In genomic region chr5:37015795-37016666, GRCh38 we compare ENCODE assay signal across 1 cellular context.
TF ChIP-seq lines count a peak whose summit lies in the region.

No MANE protein-coding gene starts in this region.

TF ChIP-seq in GM23338, 12 proteins besides CTCF, POLR2A, EP300 and RAD21 (continued from another document):
- TF ChIP-seq, protein P1, sequence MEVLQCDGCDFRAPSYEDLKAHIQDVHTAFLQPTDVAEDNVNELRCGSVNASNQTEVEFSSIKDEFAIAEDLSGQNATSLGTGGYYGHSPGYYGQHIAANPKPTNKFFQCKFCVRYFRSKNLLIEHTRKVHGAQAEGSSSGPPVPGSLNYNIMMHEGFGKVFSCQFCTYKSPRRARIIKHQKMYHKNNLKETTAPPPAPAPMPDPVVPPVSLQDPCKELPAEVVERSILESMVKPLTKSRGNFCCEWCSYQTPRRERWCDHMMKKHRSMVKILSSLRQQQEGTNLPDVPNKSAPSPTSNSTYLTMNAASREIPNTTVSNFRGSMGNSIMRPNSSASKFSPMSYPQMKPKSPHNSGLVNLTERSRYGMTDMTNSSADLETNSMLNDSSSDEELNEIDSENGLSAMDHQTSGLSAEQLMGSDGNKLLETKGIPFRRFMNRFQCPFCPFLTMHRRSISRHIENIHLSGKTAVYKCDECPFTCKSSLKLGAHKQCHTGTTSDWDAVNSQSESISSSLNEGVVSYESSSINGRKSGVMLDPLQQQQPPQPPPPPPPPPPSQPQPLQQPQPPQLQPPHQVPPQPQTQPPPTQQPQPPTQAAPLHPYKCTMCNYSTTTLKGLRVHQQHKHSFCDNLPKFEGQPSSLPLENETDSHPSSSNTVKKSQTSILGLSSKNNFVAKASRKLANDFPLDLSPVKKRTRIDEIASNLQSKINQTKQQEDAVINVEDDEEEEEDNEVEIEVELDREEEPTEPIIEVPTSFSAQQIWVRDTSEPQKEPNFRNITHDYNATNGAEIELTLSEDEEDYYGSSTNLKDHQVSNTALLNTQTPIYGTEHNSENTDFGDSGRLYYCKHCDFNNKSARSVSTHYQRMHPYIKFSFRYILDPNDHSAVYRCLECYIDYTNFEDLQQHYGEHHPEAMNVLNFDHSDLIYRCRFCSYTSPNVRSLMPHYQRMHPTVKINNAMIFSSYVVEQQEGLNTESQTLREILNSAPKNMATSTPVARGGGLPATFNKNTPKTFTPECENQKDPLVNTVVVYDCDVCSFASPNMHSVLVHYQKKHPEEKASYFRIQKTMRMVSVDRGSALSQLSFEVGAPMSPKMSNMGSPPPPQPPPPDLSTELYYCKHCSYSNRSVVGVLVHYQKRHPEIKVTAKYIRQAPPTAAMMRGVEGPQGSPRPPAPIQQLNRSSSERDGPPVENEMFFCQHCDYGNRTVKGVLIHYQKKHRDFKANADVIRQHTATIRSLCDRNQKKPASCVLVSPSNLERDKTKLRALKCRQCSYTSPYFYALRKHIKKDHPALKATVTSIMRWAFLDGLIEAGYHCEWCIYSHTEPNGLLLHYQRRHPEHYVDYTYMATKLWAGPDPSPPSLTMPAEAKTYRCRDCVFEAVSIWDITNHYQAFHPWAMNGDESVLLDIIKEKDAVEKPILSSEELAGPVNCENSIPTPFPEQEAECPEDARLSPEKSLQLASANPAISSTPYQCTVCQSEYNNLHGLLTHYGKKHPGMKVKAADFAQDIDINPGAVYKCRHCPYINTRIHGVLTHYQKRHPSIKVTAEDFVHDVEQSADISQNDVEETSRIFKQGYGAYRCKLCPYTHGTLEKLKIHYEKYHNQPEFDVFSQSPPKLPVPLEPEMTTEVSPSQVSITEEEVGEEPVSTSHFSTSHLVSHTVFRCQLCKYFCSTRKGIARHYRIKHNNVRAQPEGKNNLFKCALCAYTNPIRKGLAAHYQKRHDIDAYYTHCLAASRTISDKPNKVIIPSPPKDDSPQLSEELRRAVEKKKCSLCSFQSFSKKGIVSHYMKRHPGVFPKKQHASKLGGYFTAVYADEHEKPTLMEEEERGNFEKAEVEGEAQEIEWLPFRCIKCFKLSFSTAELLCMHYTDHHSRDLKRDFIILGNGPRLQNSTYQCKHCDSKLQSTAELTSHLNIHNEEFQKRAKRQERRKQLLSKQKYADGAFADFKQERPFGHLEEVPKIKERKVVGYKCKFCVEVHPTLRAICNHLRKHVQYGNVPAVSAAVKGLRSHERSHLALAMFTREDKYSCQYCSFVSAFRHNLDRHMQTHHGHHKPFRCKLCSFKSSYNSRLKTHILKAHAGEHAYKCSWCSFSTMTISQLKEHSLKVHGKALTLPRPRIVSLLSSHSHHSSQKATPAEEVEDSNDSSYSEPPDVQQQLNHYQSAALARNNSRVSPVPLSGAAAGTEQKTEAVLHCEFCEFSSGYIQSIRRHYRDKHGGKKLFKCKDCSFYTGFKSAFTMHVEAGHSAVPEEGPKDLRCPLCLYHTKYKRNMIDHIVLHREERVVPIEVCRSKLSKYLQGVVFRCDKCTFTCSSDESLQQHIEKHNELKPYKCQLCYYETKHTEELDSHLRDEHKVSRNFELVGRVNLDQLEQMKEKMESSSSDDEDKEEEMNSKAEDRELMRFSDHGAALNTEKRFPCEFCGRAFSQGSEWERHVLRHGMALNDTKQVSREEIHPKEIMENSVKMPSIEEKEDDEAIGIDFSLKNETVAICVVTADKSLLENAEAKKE (CRISPR knock-in tag; IDR thresholded peaks at IDR 0.05): no peak
- no peak for TF ChIP-seq NANOG (IDR thresholded peaks at IDR 0.05; ENCODE audit: borderline replicate concordance)
- no peak for TF ChIP-seq EZH2 (IDR thresholded peaks at IDR 0.05; ENCODE audit: low read depth, unreplicated experiment)
- TF ChIP-seq, protein P2, sequence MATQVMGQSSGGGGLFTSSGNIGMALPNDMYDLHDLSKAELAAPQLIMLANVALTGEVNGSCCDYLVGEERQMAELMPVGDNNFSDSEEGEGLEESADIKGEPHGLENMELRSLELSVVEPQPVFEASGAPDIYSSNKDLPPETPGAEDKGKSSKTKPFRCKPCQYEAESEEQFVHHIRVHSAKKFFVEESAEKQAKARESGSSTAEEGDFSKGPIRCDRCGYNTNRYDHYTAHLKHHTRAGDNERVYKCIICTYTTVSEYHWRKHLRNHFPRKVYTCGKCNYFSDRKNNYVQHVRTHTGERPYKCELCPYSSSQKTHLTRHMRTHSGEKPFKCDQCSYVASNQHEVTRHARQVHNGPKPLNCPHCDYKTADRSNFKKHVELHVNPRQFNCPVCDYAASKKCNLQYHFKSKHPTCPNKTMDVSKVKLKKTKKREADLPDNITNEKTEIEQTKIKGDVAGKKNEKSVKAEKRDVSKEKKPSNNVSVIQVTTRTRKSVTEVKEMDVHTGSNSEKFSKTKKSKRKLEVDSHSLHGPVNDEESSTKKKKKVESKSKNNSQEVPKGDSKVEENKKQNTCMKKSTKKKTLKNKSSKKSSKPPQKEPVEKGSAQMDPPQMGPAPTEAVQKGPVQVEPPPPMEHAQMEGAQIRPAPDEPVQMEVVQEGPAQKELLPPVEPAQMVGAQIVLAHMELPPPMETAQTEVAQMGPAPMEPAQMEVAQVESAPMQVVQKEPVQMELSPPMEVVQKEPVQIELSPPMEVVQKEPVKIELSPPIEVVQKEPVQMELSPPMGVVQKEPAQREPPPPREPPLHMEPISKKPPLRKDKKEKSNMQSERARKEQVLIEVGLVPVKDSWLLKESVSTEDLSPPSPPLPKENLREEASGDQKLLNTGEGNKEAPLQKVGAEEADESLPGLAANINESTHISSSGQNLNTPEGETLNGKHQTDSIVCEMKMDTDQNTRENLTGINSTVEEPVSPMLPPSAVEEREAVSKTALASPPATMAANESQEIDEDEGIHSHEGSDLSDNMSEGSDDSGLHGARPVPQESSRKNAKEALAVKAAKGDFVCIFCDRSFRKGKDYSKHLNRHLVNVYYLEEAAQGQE (IDR thresholded peaks at IDR 0.05; ENCODE audit: unreplicated experiment): no peak
- TF ChIP-seq ZNF114 (CRISPR knock-in tag; IDR thresholded peaks at IDR 0.05): no peak
- TF ChIP-seq JUNB (IDR thresholded peaks at IDR 0.05; ENCODE audit: unreplicated experiment): no peak
- no peak for TF ChIP-seq STAT1 (IDR thresholded peaks at IDR 0.05; ENCODE audit: unreplicated experiment)
- no peak for TF ChIP-seq CREB1 (CRISPR knock-in tag; IDR thresholded peaks at IDR 0.05; ENCODE audit: low read depth)
- no peak for TF ChIP-seq EZH2phosphoT487 (IDR thresholded peaks at IDR 0.05; ENCODE audit: unreplicated experiment)
- no peak for TF ChIP-seq POLR2AphosphoS5 (IDR thresholded peaks at IDR 0.05; ENCODE audit: low read depth)
TF ChIP-seq in GM23338: peak in this region for 0.
